In genomic region chr1:230377851-230378250, GRCh38 we compare ENCODE assay signal across 1 cellular context.
TF ChIP-seq lines count a peak whose summit lies in the region.

No MANE protein-coding gene starts in this region.

TF ChIP-seq in GM23338, 12 proteins besides CTCF, POLR2A, EP300 and RAD21 (continued from another document):
- TF ChIP-seq ZNF462 (CRISPR knock-in tag; IDR thresholded peaks at IDR 0.05), result no peak
